Comparison of ENCODE assay signal across 27 cellular contexts in genomic region chr15:65373163-65373651, GRCh38. TPM values are rescaled to one million over a fixed set of nuclear protein-coding genes. Genes with fewer than 3 reads are reported as not detected.
DNase-seq lines count a peak whose midpoint lies in the region; TF ChIP-seq lines count a peak whose summit lies in the region.
"Had no signal": no experiment of that assay in that cellular context is flagged by ENCODE, and none has a peak within 500 bp of the region (broad histone marks: within the 10 kb centered on the region; RNA-seq: fewer than 3 reads in every experiment).

No MANE protein-coding gene starts in this region.

- no peaks in the 10 kb centered on the region for H3K36me3 Mint-ChIP-seq in chondrocyte (ENCODE audit: low read depth)
- peaks cover 28% of the 10 kb centered on the region for H3K36me3 Mint-ChIP-seq in neural progenitor cell
- H3K36me3 Mint-ChIP-seq: naive B cell; stimulated activated naive B cell treated with anti-CD40 and anti-IgM and Interleukin-4, amounts not matched to agents 10 μg/mL and 1 μg/mL and 100 μg/mL, for 72 hours had no signal

- H3K4me3 Mint-ChIP-seq in chondrocyte (ENCODE audit: unreplicated experiment) (no peak overlapping the region), neural progenitor cell (peak overlapping the region; percentile 61)
- H3K4me3 Mint-ChIP-seq: activated naive CD8-positive, alpha-beta T cell treated with anti-CD3 and anti-CD28 coated beads, Interleukin-2, amount 50 U/mL, for 24 hours; CD4-positive, alpha-beta T cell; naive B cell; stimulated activated naive B cell treated with anti-CD40 and anti-IgM and Interleukin-4, amounts not matched to agents 10 μg/mL and 1 μg/mL and 100 μg/mL, for 72 hours had no signal

- peaks cover 52% of the 10 kb centered on the region for H3K27me3 ChIP-seq in neural progenitor cell

- no peaks in the 10 kb centered on the region for H3K9me3 Mint-ChIP-seq in chondrocyte (ENCODE audit: low read depth)
- no peaks in the 10 kb centered on the region for H3K9me3 Mint-ChIP-seq in neural progenitor cell
- H3K9me3 Mint-ChIP-seq: activated naive CD8-positive, alpha-beta T cell treated with anti-CD3 and anti-CD28 coated beads, Interleukin-2, amount 50 U/mL, for 24 hours; CD4-positive, alpha-beta T cell; naive B cell; stimulated activated naive B cell treated with anti-CD40 and anti-IgM and Interleukin-4, amounts not matched to agents 10 μg/mL and 1 μg/mL and 100 μg/mL, for 72 hours had no signal

- H3K4me1 Mint-ChIP-seq in chondrocyte (ENCODE audit: low read depth) (peaks cover 12% of the 10 kb centered on the region), neural progenitor cell (peaks cover 72% of the 10 kb centered on the region)

- no peaks in the 10 kb centered on the region for H3K36me3 ChIP-seq in neural progenitor cell
- H3K36me3 ChIP-seq: brain microvascular endothelial cell, Peyer's patch had no signal

- peak; percentile 16 for DNase-seq in EH (ENCODE audit: low read depth)
- DNase-seq in NCI-H2171 treated with DMSO at 0.1 percent for 48 hours (lab: John Stamatoyannopoulos, UW) = peak; percentile 69
- DNase-seq in chondrocyte (ENCODE audit: low spot score) = peak; percentile 38
- DNase-seq in neural progenitor cell (ENCODE audit: low spot score) = peak; percentile 56
- no peak for DNase-seq in stimulated activated CD8-positive, alpha-beta memory T cell treated with anti-CD3 and anti-CD28 coated beads, Interleukin-4, amount 100 ng/mL, for 48 hours
- no peak for DNase-seq in NCI-H1092 (lab: John Stamatoyannopoulos, UW)
- no peak for DNase-seq in ureter (ENCODE audit: low spot score)
- no peak for DNase-seq in hypothalamus (lab: John Stamatoyannopoulos, UW)
- DNase-seq: activated CD8-positive, alpha-beta memory T cell treated with anti-CD3 and anti-CD28 coated beads, Interleukin-2, amount 50 U/mL, for 48 hours; activated naive CD8-positive, alpha-beta T cell treated with anti-CD3 and anti-CD28 coated beads, Interleukin-2, amount 50 U/mL, for 24 hours; brain microvascular endothelial cell; CD4-positive, alpha-beta T cell; GDM1; HCEC 1CT; left cardiac atrium; naive B cell; NCI-H187; NCI-H226; Peyer's patch; stimulated activated CD4-positive, alpha-beta T cell treated with anti-CD3 and anti-CD28 coated beads, Interleukin-2, amount 100 ng/mL, for 24 hours; stimulated activated naive B cell treated with anti-CD40 and anti-IgM and Interleukin-4, amounts not matched to agents 10 μg/mL and 1 μg/mL and 100 μg/mL, for 72 hours; T-helper 2 cell had no signal

- H3F3A ChIP-seq in neural progenitor cell (ENCODE audit: low read depth) = peaks cover 59% of the 10 kb centered on the region

- H3K79me2 ChIP-seq in neural progenitor cell (ENCODE audit: low read depth) = peaks cover 9% of the 10 kb centered on the region

- H3K27ac Mint-ChIP-seq in chondrocyte (ENCODE audit: unreplicated experiment) (no peak overlapping the region), neural progenitor cell (peak overlapping the region; percentile 93)
- H3K27ac Mint-ChIP-seq: activated naive CD8-positive, alpha-beta T cell treated with anti-CD3 and anti-CD28 coated beads, Interleukin-2, amount 50 U/mL, for 24 hours; CD4-positive, alpha-beta T cell; progenitor cell of endocrine pancreas; stimulated activated naive B cell treated with anti-CD40 and anti-IgM and Interleukin-4, amounts not matched to agents 10 μg/mL and 1 μg/mL and 100 μg/mL, for 72 hours had no signal

- H3K9ac ChIP-seq in neural progenitor cell = no peak overlapping the region
- H3K9ac ChIP-seq: KMS-11 had no signal

- H3K4me3 ChIP-seq in neural progenitor cell = no peak overlapping the region
- H3K4me3 ChIP-seq: Peyer's patch had no signal

- H3K4me1 ChIP-seq in neural progenitor cell = peaks cover 60% of the 10 kb centered on the region

- H3K4me2 ChIP-seq in neural progenitor cell = peak overlapping the region; percentile 63
- H3K4me2 ChIP-seq: KMS-11 had no signal

- no peaks in the 10 kb centered on the region for H3K9me3 ChIP-seq in neural progenitor cell (ENCODE audit: low read depth)
- H3K9me3 ChIP-seq: Peyer's patch had no signal

- peaks cover 61% of the 10 kb centered on the region for H4K20me1 ChIP-seq in neural progenitor cell (ENCODE audit: low read depth)

- H3K27me3 Mint-ChIP-seq in chondrocyte (ENCODE audit: low read depth) (peaks cover 33% of the 10 kb centered on the region), neural progenitor cell (ENCODE audit: insufficient read depth, low read depth) (peaks cover 11% of the 10 kb centered on the region)

- no peak overlapping the region for H3K27ac ChIP-seq in neural progenitor cell
- H3K27ac ChIP-seq: brain microvascular endothelial cell, KMS-11, Peyer's patch, VCaP had no signal

- no peak for TF ChIP-seq CTCF in chondrocyte (IDR thresholded peaks at IDR 0.05)
- TF ChIP-seq CTCF in neural progenitor cell (IDR thresholded peaks at IDR 0.05) = no peak

- H2AFZ ChIP-seq in neural progenitor cell (replicated peaks) = no peak overlapping the region

RNA-seq across cellular contexts. Expression of gene IGDCC3, which starts 4.6 kb away (rescaled TPM):
- total RNA-seq in chondrocyte = 0.13 to 0.31 TPM (median 0.27 TPM) in 3 replicates
- total RNA-seq in neural progenitor cell (ENCODE audit: low replicate concordance) = 15.8 and 29.4 TPM in 2 replicates
- total RNA-seq in ureter = 1.6 TPM
- total RNA-seq: CD4-positive, alpha-beta T cell; fibroblast of lung; HT-29; Peyer's patch had no signal

RNA-seq across cellular contexts. Expression of gene IGDCC4, which starts 49.5 kb away (rescaled TPM):
- total RNA-seq in chondrocyte (41.4 to 48.6 TPM (median 47.2 TPM) in 3 replicates), neural progenitor cell (ENCODE audit: low replicate concordance) (13.0 and 17.7 TPM in 2 replicates), ureter (2.1 TPM)
- total RNA-seq: CD4-positive, alpha-beta T cell; HT-29 had no signal

Comparison
In these comparisons a context has a peak if more than half of its experiments do, and no peak if none do; other contexts are left out.
1. DNase-seq: peak in EH (single experiment), NCI-H2171 treated with DMSO at 0.1 percent for 48 hours (single experiment), chondrocyte (single experiment) and neural progenitor cell (single experiment); none in stimulated activated CD8-positive, alpha-beta memory T cell treated with anti-CD3 and anti-CD28 coated beads, Interleukin-4, amount 100 ng/mL, for 48 hours (single experiment), NCI-H1092 (single experiment), ureter (single experiment) and hypothalamus (0 of 51).